ENCODE assay signal across 26 cellular contexts in the genomic region with DNA sequence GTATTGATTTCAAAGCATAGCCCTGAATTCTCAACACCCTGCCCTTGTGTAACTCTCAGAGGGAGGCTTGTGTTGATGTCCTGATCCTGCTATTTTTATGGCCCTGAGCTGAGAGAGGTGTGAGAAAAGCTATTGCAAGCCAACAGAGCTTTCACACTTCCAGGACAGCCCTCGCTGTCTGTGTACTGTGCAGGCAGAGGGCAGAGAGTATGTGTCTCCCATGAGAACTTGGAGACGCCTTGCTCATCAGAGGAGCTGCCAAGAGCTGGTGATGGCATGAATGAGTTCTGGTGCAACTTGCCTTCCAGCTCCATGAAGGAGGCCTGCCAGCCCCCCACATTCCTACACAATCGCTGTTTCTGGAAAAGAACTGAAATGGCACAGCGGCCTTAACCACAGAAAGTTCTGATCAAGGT.
DNase-seq lines count a peak whose midpoint lies in the region; ATAC-seq, FAIRE-seq and TF ChIP-seq lines count a peak whose summit lies in the region.
"Had no signal": no experiment of that assay in that cellular context is flagged by ENCODE, and none has a peak within 500 bp of the region (broad histone marks: within the 10 kb centered on the region; RNA-seq: fewer than 3 reads in every experiment).

No MANE protein-coding gene starts in this region.

- peak in 2 of 3 donors; percentile 9 to 28 for TF ChIP-seq POLR2A in body of pancreas (IDR thresholded peaks at IDR 0.05)

- no peaks in the 10 kb centered on the region for H3F3A ChIP-seq in smooth muscle cell (ENCODE audit: low read depth)

- DNase-seq in ELF-1 (ENCODE audit: low read depth, low spot score) = peak; percentile 5
- DNase-seq in body of pancreas = peak in 2 of 4 donors; percentile 31 to 49
- DNase-seq in right atrium auricular region (ENCODE audit: low spot score) = no peak
- peak in 2 of 6 donors; percentile 35 to 40 for DNase-seq in pancreas
- no peak for DNase-seq in dermis blood vessel endothelial cell
- DNase-seq in smooth muscle cell (lab: John Stamatoyannopoulos, UW; ENCODE audit: unreplicated experiment) = no peak
- DNase-seq in stimulated activated CD4-positive, alpha-beta T cell treated with anti-CD3 and anti-CD28 coated beads, Interleukin-4, amount 100 ng/mL, for 24 hours = no peak
- DNase-seq: AML-193; Caco-2; CD8-positive, alpha-beta T cell; DMS 273 treated with DMSO at 0.1 percent for 48 hours; DMS79 treated with DMSO at 0.1 percent for 48 hours; NCI-H1092; NCI-H1436; NCI-H187 treated with DMSO at 0.1 percent for 48 hours; NCI-H446 treated with DMSO at 0.1 percent for 48 hours; NCI-H526; NCI-H82; PC-9; SHP77 had no signal

- FAIRE-seq in pancreas (lab: Jason Lieb, UNC) = no peak
- FAIRE-seq: A549, GM18507, H54 had no signal

- H3K79me2 ChIP-seq in smooth muscle cell (ENCODE audit: low read depth) = no peaks in the 10 kb centered on the region

- no peak overlapping the region for H2AFZ ChIP-seq in smooth muscle cell (ENCODE audit: low read depth)
- H2AFZ ChIP-seq: PC-9 had no signal

- H3K9me3 ChIP-seq in body of pancreas (no peaks in the 10 kb centered on the region), right atrium auricular region (no peaks in the 10 kb centered on the region), pancreas (no peaks in the 10 kb centered on the region), smooth muscle cell (replicated peaks; ENCODE audit: low read depth) (no peaks in the 10 kb centered on the region)
- H3K9me3 ChIP-seq: A549, Caco-2 had no signal

- H3K36me3 ChIP-seq in body of pancreas (replicated peaks in 1 of 2; ENCODE audit: insufficient read depth in 1 of 2, low read depth in 2 of 2) (no peaks in the 10 kb centered on the region), right atrium auricular region (no peaks in the 10 kb centered on the region), pancreas (no peaks in the 10 kb centered on the region), smooth muscle cell (ENCODE audit: low read depth) (no peaks in the 10 kb centered on the region)

- H3K27me3 ChIP-seq in body of pancreas = no peaks in the 10 kb centered on the region
- no peaks in the 10 kb centered on the region for H3K27me3 ChIP-seq in right atrium auricular region
- no peaks in the 10 kb centered on the region for H3K27me3 ChIP-seq in pancreas
- H3K27me3 ChIP-seq in smooth muscle cell (ENCODE audit: low read depth) = no peaks in the 10 kb centered on the region

- intact Hi-C loops in body of pancreas (cut with DNase I) = no loop called here
- intact Hi-C loops in pancreas (cut with DNase I) = no loop called here

- no peak overlapping the region for H3K4me2 ChIP-seq in smooth muscle cell
- H3K4me2 ChIP-seq: A549, PC-9 had no signal

- WGBS in body of pancreas, 2 donors = 53 to 61% methylated on average over 4 of the region's 4 CpGs
- WGBS in pancreas, 2 donors = 57 to 61% methylated on average over 4 of the region's 4 CpGs
- 83% methylated on average over 4 of the region's 4 CpGs for WGBS in smooth muscle cell (ENCODE audit: low lambda C conversion rate)

- H4K20me1 ChIP-seq in smooth muscle cell (ENCODE audit: low read depth) = no peaks in the 10 kb centered on the region

- H3K9ac ChIP-seq in smooth muscle cell (ENCODE audit: low read depth) = no peak overlapping the region

- TF ChIP-seq CTCF in body of pancreas (IDR thresholded peaks at IDR 0.05) (no peak), right atrium auricular region (IDR thresholded peaks at IDR 0.05) (no peak), pancreas (IDR thresholded peaks at IDR 0.05) (no peak), smooth muscle cell (IDR thresholded peaks at IDR 0.05; ENCODE audit: borderline replicate concordance, insufficient read depth, poor library complexity, severe bottlenecking) (no peak)

- ATAC-seq in body of pancreas (peak; percentile 84), pancreas (peak; percentile 37 to 87 (median 72)), GM19395 (IDR thresholded peaks at IDR 0.05; ENCODE audit: unreplicated experiment) (no peak)
- ATAC-seq: A549; CD8-positive, alpha-beta T cell had no signal

- H3K4me1 ChIP-seq in body of pancreas (peaks cover 48% of the 10 kb centered on the region), right atrium auricular region (peaks cover 0 to 42% of the 10 kb centered on the region in 2 donors), pancreas (peaks cover 0 to 2% (median 0%) of the 10 kb centered on the region in 3 donors), smooth muscle cell (ENCODE audit: low read depth) (no peaks in the 10 kb centered on the region)
- H3K4me1 ChIP-seq: A549, Caco-2 had no signal

- H3K4me3 ChIP-seq in body of pancreas (no peak overlapping the region), right atrium auricular region (no peak overlapping the region), pancreas (no peak overlapping the region), smooth muscle cell (no peak overlapping the region)
- H3K4me3 ChIP-seq: A549, PC-9 had no signal

- peak overlapping the region; percentile 32 to 76 (median 64) for H3K27ac ChIP-seq in body of pancreas
- peak overlapping the region; percentile 39 to 49 for H3K27ac ChIP-seq in right atrium auricular region
- H3K27ac ChIP-seq in pancreas = peak overlapping the region; percentile 23 to 45 (median 34)
- H3K27ac ChIP-seq in smooth muscle cell (ENCODE audit: low read depth) = no peak overlapping the region
- H3K27ac ChIP-seq: A549, C4-2B, HL-60, PC-9 had no signal
